ENCODE assay signal across 1 cellular context in genomic region chr10:94402204-94403033, GRCh38.
TF ChIP-seq lines count a peak whose summit lies in the region.

TSS of gene TBC1D12 (plus strand) at chr10:94402541. CDS start at chr10:94402614, 73 bp downstream.

TF ChIP-seq in A549, 52 proteins besides CTCF, POLR2A, EP300 and RAD21 (continued from another document):
- TF ChIP-seq RFX5 (IDR thresholded peaks at IDR 0.05) (no peak), MAFK (IDR thresholded peaks at IDR 0.05; ENCODE audit: partially characterized antibody) (peak; percentile 94), MAX (IDR thresholded peaks at IDR 0.05) (peak; percentile 89), HDAC2 (IDR thresholded peaks at IDR 0.05) (no peak), CEBPB (IDR thresholded peaks at IDR 0.05) (no peak), PBX3 (IDR thresholded peaks at IDR 0.05) (peak; percentile 91), CBX8 (IDR thresholded peaks at IDR 0.05) (no peak), HOXB13 (CRISPR knock-in tag; IDR thresholded peaks at IDR 0.05; ENCODE audit: low read depth) (0 out of 2 replicates have a peak, but pooled peaks have one; percentile 30), RARB (CRISPR knock-in tag; IDR thresholded peaks at IDR 0.05) (no peak), ESRRA (IDR thresholded peaks at IDR 0.05; ENCODE audit: borderline replicate concordance, low read length) (no peak), HEYL (CRISPR knock-in tag; IDR thresholded peaks at IDR 0.05) (no peak)
